Comparison of ENCODE assay signal across 22 cellular contexts in the genomic region with DNA sequence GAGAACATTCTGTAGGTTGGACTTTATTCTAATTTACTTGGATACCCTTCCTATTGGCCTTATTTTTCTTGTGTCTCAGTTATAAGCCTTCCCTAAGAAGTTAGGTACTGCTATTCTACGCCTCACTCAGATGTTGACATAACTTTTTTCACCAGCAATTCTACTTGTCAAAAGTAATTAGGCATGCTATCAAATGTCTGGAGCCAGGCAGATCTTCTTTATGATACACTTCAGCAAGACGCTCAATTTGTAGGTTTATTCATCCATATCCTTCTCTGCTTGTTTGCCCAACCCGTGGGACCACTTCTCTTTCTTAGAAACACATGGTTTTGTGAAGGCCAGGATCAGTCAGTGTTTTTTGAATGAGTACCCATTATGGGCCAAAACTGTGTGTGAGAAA. TPM values are rescaled to one million over a fixed set of nuclear protein-coding genes. Genes with fewer than 3 reads are reported as not detected.
DNase-seq lines count a peak whose midpoint lies in the region; ATAC-seq, FAIRE-seq and TF ChIP-seq lines count a peak whose summit lies in the region.
"Had no signal": no experiment of that assay in that cellular context is flagged by ENCODE, and none has a peak within 500 bp of the region (broad histone marks: within the 10 kb centered on the region; RNA-seq: fewer than 3 reads in every experiment).

No MANE protein-coding gene starts in this region.

- no peak for TF ChIP-seq CTCF in GM10248 (IDR thresholded peaks at IDR 0.05; ENCODE audit: control extremely low read depth, extremely low read depth, low read depth, missing control alignments)

- FAIRE-seq in RCC 7860 (lab: Jason Lieb, UNC) = no peak
- FAIRE-seq: A204.1, D721Med, GM12891, GM19239, H54, HepG2 had no signal

- POLR2A ChIA-PET in GM10248 (lab: Yijun Ruan, JAX) = no interaction called here

- peak; percentile 2 for DNase-seq in DMS79 (lab: John Stamatoyannopoulos, UW)
- peak; percentile 2 for DNase-seq in DMS79 treated with DMSO at 0.1 percent for 48 hours (lab: John Stamatoyannopoulos, UW)
- peak; percentile 17 for DNase-seq in NCI-H69 (lab: John Stamatoyannopoulos, UW)
- peak; percentile 87 for DNase-seq in left kidney (ENCODE audit: low read depth, low spot score)
- DNase-seq in left lobe of liver (ENCODE audit: low spot score) = no peak
- DNase-seq in GM10248 (ENCODE audit: extremely low spot score) = no peak
- DNase-seq in RCC 7860 (ENCODE audit: low spot score) = no peak
- no peak for DNase-seq in Ammon's horn (ENCODE audit: low spot score)
- DNase-seq: ACHN; Caco-2; CD4-positive, alpha-beta T cell; EL; HCEC 1CT; KBM-7 had no signal

- ATAC-seq in left lobe of liver = no peak
- ATAC-seq: GM23338, HepG2 had no signal

- CTCF ChIA-PET in GM10248 (lab: Yijun Ruan, JAX) = interaction anchor here (1.1 to 1.5 kb wide), 2 partner anchors 9 to 21 kb away, joined by 3 read pairs; no protein-coding TSS in a partner anchor

RNA-seq across cellular contexts. Expression of a gene that starts 36.2 kb away (rescaled TPM):
- 0.75 TPM for total RNA-seq in left lobe of liver
- total RNA-seq: Caco-2; CD4-positive, alpha-beta T cell; G401; HepG2 had no signal

Comparison
In these comparisons a context has a peak if more than half of its experiments do, and no peak if none do; other contexts are left out.
1. DNase-seq: peak in DMS79 (single experiment), DMS79 treated with DMSO at 0.1 percent for 48 hours (single experiment), NCI-H69 (single experiment) and left kidney (single experiment); none in left lobe of liver (single experiment), GM10248 (single experiment), RCC 7860 (single experiment) and Ammon's horn (single experiment).